In the genomic region with DNA sequence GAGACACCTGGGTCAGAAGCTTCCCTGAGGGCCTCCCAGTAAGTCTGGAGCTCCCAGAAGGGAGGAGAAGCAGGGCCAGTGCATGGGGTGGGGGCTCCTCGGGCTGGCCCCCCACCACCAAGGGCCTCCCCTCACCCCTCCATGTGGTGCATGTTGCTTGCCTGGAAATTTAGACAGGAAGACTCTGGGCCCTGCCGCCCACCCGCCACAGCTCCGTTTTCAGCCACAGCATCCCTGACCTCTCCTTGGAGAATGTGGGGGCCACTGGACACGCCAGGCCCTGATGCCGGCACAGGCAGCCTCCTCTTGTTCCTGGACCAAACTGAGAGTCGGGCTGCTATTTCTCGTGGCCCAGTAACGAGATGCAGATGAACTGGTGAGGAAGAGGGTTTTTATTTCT, we compare ENCODE assay signal across 1 cellular context.
TF ChIP-seq lines count a peak whose summit lies in the region.

No MANE protein-coding gene starts in this region.

TF ChIP-seq in WTC11, 78 proteins besides CTCF, POLR2A, EP300 and RAD21 (continued from another document):
- no peak for TF ChIP-seq SP1 (CRISPR knock-in tag; conservative IDR thresholded peaks at IDR 0.05)
- no peak for TF ChIP-seq ZNF121 (CRISPR knock-in tag; IDR thresholded peaks at IDR 0.05)
- TF ChIP-seq, protein P1, sequence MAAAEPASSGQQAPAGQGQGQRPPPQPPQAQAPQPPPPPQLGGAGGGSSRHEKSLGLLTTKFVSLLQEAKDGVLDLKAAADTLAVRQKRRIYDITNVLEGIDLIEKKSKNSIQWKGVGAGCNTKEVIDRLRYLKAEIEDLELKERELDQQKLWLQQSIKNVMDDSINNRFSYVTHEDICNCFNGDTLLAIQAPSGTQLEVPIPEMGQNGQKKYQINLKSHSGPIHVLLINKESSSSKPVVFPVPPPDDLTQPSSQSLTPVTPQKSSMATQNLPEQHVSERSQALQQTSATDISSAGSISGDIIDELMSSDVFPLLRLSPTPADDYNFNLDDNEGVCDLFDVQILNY (CRISPR knock-in tag; IDR thresholded peaks at IDR 0.05): no peak
- TF ChIP-seq, protein P2, sequence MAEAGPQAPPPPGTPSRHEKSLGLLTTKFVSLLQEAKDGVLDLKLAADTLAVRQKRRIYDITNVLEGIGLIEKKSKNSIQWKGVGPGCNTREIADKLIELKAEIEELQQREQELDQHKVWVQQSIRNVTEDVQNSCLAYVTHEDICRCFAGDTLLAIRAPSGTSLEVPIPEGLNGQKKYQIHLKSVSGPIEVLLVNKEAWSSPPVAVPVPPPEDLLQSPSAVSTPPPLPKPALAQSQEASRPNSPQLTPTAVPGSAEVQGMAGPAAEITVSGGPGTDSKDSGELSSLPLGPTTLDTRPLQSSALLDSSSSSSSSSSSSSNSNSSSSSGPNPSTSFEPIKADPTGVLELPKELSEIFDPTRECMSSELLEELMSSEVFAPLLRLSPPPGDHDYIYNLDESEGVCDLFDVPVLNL (CRISPR knock-in tag; IDR thresholded peaks at IDR 0.05; ENCODE audit: borderline replicate concordance, low read depth): no peak
- TF ChIP-seq, protein P3, sequence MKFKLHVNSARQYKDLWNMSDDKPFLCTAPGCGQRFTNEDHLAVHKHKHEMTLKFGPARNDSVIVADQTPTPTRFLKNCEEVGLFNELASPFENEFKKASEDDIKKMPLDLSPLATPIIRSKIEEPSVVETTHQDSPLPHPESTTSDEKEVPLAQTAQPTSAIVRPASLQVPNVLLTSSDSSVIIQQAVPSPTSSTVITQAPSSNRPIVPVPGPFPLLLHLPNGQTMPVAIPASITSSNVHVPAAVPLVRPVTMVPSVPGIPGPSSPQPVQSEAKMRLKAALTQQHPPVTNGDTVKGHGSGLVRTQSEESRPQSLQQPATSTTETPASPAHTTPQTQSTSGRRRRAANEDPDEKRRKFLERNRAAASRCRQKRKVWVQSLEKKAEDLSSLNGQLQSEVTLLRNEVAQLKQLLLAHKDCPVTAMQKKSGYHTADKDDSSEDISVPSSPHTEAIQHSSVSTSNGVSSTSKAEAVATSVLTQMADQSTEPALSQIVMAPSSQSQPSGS (CRISPR knock-in tag; IDR thresholded peaks at IDR 0.05; ENCODE audit: borderline replicate concordance, low read depth): no peak
- TF ChIP-seq, protein P4, sequence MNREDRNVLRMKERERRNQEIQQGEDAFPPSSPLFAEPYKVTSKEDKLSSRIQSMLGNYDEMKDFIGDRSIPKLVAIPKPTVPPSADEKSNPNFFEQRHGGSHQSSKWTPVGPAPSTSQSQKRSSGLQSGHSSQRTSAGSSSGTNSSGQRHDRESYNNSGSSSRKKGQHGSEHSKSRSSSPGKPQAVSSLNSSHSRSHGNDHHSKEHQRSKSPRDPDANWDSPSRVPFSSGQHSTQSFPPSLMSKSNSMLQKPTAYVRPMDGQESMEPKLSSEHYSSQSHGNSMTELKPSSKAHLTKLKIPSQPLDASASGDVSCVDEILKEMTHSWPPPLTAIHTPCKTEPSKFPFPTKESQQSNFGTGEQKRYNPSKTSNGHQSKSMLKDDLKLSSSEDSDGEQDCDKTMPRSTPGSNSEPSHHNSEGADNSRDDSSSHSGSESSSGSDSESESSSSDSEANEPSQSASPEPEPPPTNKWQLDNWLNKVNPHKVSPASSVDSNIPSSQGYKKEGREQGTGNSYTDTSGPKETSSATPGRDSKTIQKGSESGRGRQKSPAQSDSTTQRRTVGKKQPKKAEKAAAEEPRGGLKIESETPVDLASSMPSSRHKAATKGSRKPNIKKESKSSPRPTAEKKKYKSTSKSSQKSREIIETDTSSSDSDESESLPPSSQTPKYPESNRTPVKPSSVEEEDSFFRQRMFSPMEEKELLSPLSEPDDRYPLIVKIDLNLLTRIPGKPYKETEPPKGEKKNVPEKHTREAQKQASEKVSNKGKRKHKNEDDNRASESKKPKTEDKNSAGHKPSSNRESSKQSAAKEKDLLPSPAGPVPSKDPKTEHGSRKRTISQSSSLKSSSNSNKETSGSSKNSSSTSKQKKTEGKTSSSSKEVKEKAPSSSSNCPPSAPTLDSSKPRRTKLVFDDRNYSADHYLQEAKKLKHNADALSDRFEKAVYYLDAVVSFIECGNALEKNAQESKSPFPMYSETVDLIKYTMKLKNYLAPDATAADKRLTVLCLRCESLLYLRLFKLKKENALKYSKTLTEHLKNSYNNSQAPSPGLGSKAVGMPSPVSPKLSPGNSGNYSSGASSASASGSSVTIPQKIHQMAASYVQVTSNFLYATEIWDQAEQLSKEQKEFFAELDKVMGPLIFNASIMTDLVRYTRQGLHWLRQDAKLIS (CRISPR knock-in tag; IDR thresholded peaks at IDR 0.05; ENCODE audit: borderline replicate concordance): no peak
- no peak for TF ChIP-seq ZBTB21 (CRISPR knock-in tag; IDR thresholded peaks at IDR 0.05; ENCODE audit: borderline replicate concordance)
- no peak for TF ChIP-seq ZNF317 (CRISPR knock-in tag; IDR thresholded peaks at IDR 0.05; ENCODE audit: borderline replicate concordance, low read depth)
- TF ChIP-seq, protein P5, sequence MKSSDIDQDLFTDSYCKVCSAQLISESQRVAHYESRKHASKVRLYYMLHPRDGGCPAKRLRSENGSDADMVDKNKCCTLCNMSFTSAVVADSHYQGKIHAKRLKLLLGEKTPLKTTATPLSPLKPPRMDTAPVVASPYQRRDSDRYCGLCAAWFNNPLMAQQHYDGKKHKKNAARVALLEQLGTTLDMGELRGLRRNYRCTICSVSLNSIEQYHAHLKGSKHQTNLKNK (CRISPR knock-in tag; IDR thresholded peaks at IDR 0.05): no peak
